ENCODE assay signal across 25 cellular contexts in the genomic region with DNA sequence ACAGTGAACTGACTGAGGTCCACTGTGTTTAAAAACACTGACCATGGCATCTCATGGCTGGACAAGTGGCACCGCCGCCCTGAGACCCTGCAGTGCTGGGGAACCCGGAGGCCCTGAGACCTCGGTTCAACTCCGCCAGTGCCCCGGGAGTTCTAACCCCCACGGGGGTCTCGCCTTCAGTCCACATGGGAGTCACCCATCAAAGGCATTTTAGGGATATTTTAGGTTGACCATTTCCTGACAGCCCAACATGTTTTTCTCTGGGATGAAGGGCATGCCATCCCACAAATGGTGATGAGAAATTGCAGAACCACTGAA.
"Had no signal": no experiment of that assay in that cellular context is flagged by ENCODE, and none has a peak within 500 bp of the region (broad histone marks: within the 10 kb centered on the region; RNA-seq: fewer than 3 reads in every experiment).

No MANE protein-coding gene starts in this region.

- ATAC-seq: foreskin keratinocyte; natural killer cell; stimulated activated effector memory CD8-positive, alpha-beta T cell treated with anti-CD3 and anti-CD28 coated beads, Interleukin-12 subunit alpha, Interleukin-12 subunit beta, amount 100 ng/mL, for 72 hours had no signal

- H3K9me3 ChIP-seq: colonic mucosa, esophagus muscularis mucosa, left ventricle myocardium inferior, prostate gland, right atrium auricular region, sigmoid colon, stomach, thyroid gland, upper lobe of left lung had no signal

- H3K27ac ChIP-seq: colonic mucosa, esophagus muscularis mucosa, foreskin keratinocyte, left ventricle myocardium inferior, right atrium auricular region, sigmoid colon, stomach, upper lobe of left lung had no signal

- H3K27me3 ChIP-seq: colonic mucosa, esophagus muscularis mucosa, foreskin keratinocyte, right atrium auricular region, sigmoid colon, stomach, thyroid gland, upper lobe of left lung had no signal

- H3K9me3 Mint-ChIP-seq: memory B cell, natural killer cell, neural crest cell had no signal

- H3K36me3 ChIP-seq: colonic mucosa, esophagus muscularis mucosa, left ventricle myocardium inferior, prostate gland, right atrium auricular region, sigmoid colon, stomach, thyroid gland, upper lobe of left lung had no signal

- FAIRE-seq: endothelial cell of umbilical vein, islet of Langerhans, urothelium cell line had no signal

- DNase-seq: colonic mucosa; dermis blood vessel endothelial cell; effector memory CD4-positive, alpha-beta T cell; foreskin keratinocyte; left cardiac atrium; left ventricle myocardium inferior; natural killer cell; sigmoid colon; stimulated activated CD4-positive, alpha-beta T cell treated with anti-CD3 and anti-CD28 coated beads, Interleukin-2, amount 100 ng/mL, for 24 hours; stimulated activated CD4-positive, alpha-beta T cell treated with anti-CD3 and anti-CD28 coated beads, Interleukin-4, amount 100 ng/mL, for 24 hours; stimulated activated naive CD4-positive, alpha-beta T cell treated with Interleukin-2 at 50 U/mL for 16 hours; stomach; upper lobe of left lung had no signal

- H3K4me3 Mint-ChIP-seq: central memory CD8-positive, alpha-beta T cell; memory B cell; natural killer cell; neural crest cell; stimulated activated effector memory CD8-positive, alpha-beta T cell treated with anti-CD3 and anti-CD28 coated beads, Interleukin-12 subunit alpha, Interleukin-12 subunit beta, amount 100 ng/mL, for 72 hours had no signal

- H3K27me3 Mint-ChIP-seq: central memory CD8-positive, alpha-beta T cell; memory B cell had no signal

- H3K36me3 Mint-ChIP-seq: natural killer cell; stimulated activated effector memory CD8-positive, alpha-beta T cell treated with anti-CD3 and anti-CD28 coated beads, Interleukin-12 subunit alpha, Interleukin-12 subunit beta, amount 100 ng/mL, for 72 hours had no signal

- H3K4me1 Mint-ChIP-seq: central memory CD8-positive, alpha-beta T cell; memory B cell; stimulated activated effector memory CD8-positive, alpha-beta T cell treated with anti-CD3 and anti-CD28 coated beads, Interleukin-12 subunit alpha, Interleukin-12 subunit beta, amount 100 ng/mL, for 72 hours had no signal

- H3K4me1 ChIP-seq: colonic mucosa had no signal

- H3K27ac Mint-ChIP-seq: memory B cell; natural killer cell; stimulated activated effector memory CD8-positive, alpha-beta T cell treated with anti-CD3 and anti-CD28 coated beads, Interleukin-12 subunit alpha, Interleukin-12 subunit beta, amount 100 ng/mL, for 72 hours had no signal

- H3K4me3 ChIP-seq: colonic mucosa, esophagus muscularis mucosa, left ventricle myocardium inferior, lung, prostate gland, right atrium auricular region, sigmoid colon, stomach, thyroid gland, upper lobe of left lung had no signal
